ENCODE assay signal across 28 cellular contexts in genomic region chr2:109060496-109060895, GRCh38.
"Had no signal": no experiment of that assay in that cellular context is flagged by ENCODE, and none has a peak within 500 bp of the region (broad histone marks: within the 10 kb centered on the region; RNA-seq: fewer than 3 reads in every experiment).

No MANE protein-coding gene starts in this region.

- H3K9me3 ChIP-seq: left lung, lower lobe of right lung, psoas muscle, right lobe of liver, stomach, testis, thyroid gland, transverse colon, upper lobe of left lung, vagina had no signal

- H3K4me3 Mint-ChIP-seq: immature natural killer cell; mesothelial cell of epicardium; naive B cell; natural killer cell treated with Interleukin-12 subunit alpha and Interleukin-12 subunit beta and Interleukin-15 and Interleukin-18, amount 100 ng/mL, for 72 hours; stimulated activated naive B cell treated with anti-CD40 and anti-IgM and Interleukin-4, amounts not matched to agents 10 μg/mL and 1 μg/mL and 100 μg/mL, for 72 hours had no signal

- H3K4me2 ChIP-seq: smooth muscle cell had no signal

- H3K79me2 ChIP-seq: parathyroid adenoma had no signal

- H3K9ac ChIP-seq: parathyroid adenoma had no signal

- H3K36me3 Mint-ChIP-seq: immature natural killer cell; mesothelial cell of epicardium; naive B cell; natural killer cell treated with Interleukin-12 subunit alpha and Interleukin-12 subunit beta and Interleukin-15 and Interleukin-18, amount 100 ng/mL, for 72 hours; stimulated activated naive B cell treated with anti-CD40 and anti-IgM and Interleukin-4, amounts not matched to agents 10 μg/mL and 1 μg/mL and 100 μg/mL, for 72 hours had no signal

- H3K4me1 Mint-ChIP-seq: immature natural killer cell; stimulated activated naive B cell treated with anti-CD40 and anti-IgM and Interleukin-4, amounts not matched to agents 10 μg/mL and 1 μg/mL and 100 μg/mL, for 72 hours had no signal

- H3K4me3 ChIP-seq: left lung, lower lobe of right lung, psoas muscle, right lobe of liver, smooth muscle cell, stomach, testis, thyroid gland, transverse colon, upper lobe of left lung, vagina had no signal

- H3K27me3 ChIP-seq: left lung, right lobe of liver, stomach, testis, thyroid gland, transverse colon, upper lobe of left lung, vagina had no signal

- DNase-seq: hypothalamus; immature natural killer cell; kidney; left colon; left lung; lower lobe of right lung; mammary epithelial cell; mesenchymal stem cell; naive B cell; nucleus accumbens; psoas muscle; right lobe of liver; stimulated activated CD4-positive, alpha-beta T cell treated with anti-CD3 and anti-CD28 coated beads, Interleukin-12 subunit alpha, Interleukin-12 subunit beta, amount 100 ng/mL, for 4 hours; stimulated activated CD4-positive, alpha-beta T cell treated with anti-CD3 and anti-CD28 coated beads, Interleukin-15, amount 100 ng/mL, for 24 hours; stimulated activated CD4-positive, alpha-beta T cell treated with anti-CD3 and anti-CD28 coated beads, Interleukin-2, amount 100 ng/mL, for 24 hours; stimulated activated CD4-positive, alpha-beta T cell treated with anti-CD3 and anti-CD28 coated beads, Interleukin-4, amount 100 ng/mL, for 1 hour; stimulated activated naive B cell treated with anti-CD40 and anti-IgM and Interleukin-4, amounts not matched to agents 10 μg/mL and 1 μg/mL and 100 μg/mL, for 72 hours; stimulated activated naive CD8-positive, alpha-beta T cell treated with anti-CD3 and anti-CD28 coated beads, Interleukin-15, Interleukin-2, amounts not matched to agents 100 U/mL and 50 U/mL, for 24 hours; stomach; testis; transverse colon; upper lobe of left lung had no signal

- H3K4me1 ChIP-seq: left lung, lower lobe of right lung, psoas muscle, testis, vagina had no signal

- H3K9me3 Mint-ChIP-seq: immature natural killer cell; mesothelial cell of epicardium; naive B cell; natural killer cell treated with Interleukin-12 subunit alpha and Interleukin-12 subunit beta and Interleukin-15 and Interleukin-18, amount 100 ng/mL, for 72 hours; stimulated activated naive B cell treated with anti-CD40 and anti-IgM and Interleukin-4, amounts not matched to agents 10 μg/mL and 1 μg/mL and 100 μg/mL, for 72 hours had no signal

- H3K27ac Mint-ChIP-seq: immature natural killer cell; mesothelial cell of epicardium; natural killer cell treated with Interleukin-12 subunit alpha and Interleukin-12 subunit beta and Interleukin-15 and Interleukin-18, amount 100 ng/mL, for 72 hours; stimulated activated naive B cell treated with anti-CD40 and anti-IgM and Interleukin-4, amounts not matched to agents 10 μg/mL and 1 μg/mL and 100 μg/mL, for 72 hours had no signal

- H3K36me3 ChIP-seq: left lung, lower lobe of right lung, right lobe of liver, stomach, thyroid gland, transverse colon, upper lobe of left lung, vagina had no signal

- H3K27ac ChIP-seq: left lung, lower lobe of right lung, psoas muscle, right lobe of liver, testis, transverse colon, upper lobe of left lung, vagina had no signal
